7 cellular contexts compared by ENCODE assay signal in the genomic region with DNA sequence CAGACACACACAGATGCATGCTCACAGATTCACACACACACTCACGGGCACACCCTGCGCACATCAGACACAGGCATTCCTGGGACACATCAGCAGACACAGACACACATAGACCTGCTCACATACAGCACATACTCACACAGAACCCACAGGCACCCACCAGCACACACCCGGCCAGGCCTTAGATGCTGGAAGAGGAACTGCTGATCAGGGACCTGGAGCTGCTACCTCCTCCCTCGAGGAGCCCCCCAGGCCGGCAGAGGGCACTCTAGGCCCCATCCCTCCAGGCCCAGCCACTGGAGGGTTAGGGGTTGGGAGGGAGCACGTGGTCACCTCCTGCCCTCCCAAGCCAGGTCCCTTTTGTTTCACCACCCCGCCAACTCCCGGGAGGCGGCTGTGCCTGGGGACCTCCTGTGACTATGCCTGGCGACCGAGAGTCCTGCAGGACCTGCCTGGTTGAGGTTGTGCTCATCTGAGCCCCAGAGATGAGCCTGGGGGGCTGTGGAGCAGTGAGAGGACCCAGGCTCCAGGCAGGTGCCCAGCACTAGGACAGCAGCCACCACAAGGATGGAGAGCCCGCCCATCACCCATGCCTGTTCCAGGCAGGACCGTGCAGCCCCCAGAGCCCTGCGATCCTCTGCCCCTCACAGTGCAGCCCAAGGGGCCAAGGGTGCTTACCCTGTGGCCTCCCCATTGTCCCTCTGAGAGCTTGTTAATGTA. TPM values are rescaled to one million over a fixed set of nuclear protein-coding genes. Genes with fewer than 3 reads are reported as not detected.
DNase-seq lines count a peak whose midpoint lies in the region; ATAC-seq, FAIRE-seq and TF ChIP-seq lines count a peak whose summit lies in the region.

No MANE protein-coding gene starts in this region.

- TF ChIP-seq CTCF in esophagus squamous epithelium (IDR thresholded peaks at IDR 0.05) = peak in 5 of 6 experiments; percentile 27 to 57 (median 50)
- peak; percentile 56 for TF ChIP-seq CTCF in neural crest cell (conservative IDR thresholded peaks at IDR 0.05)
- peak in 4 of 6 experiments; percentile 8 to 59 (median 47) for TF ChIP-seq CTCF in thyroid gland (IDR thresholded peaks at IDR 0.05)

- TF ChIP-seq POLR2A in GM12892 (IDR thresholded peaks at IDR 0.05; ENCODE audit: low read depth, low read length) (no peak), esophagus squamous epithelium (IDR thresholded peaks at IDR 0.05) (no peak), thyroid gland (IDR thresholded peaks at IDR 0.05) (no peak)

- intact Hi-C loops in esophagus squamous epithelium (cut with DNase I) (no loop called here), thyroid gland (cut with DNase I) (no loop called here)

- WGBS in esophagus squamous epithelium, 2 donors = 76 to 100% methylated on average over 1 to 3 of the region's 14 CpGs
- 24 to 42% methylated on average over 10 to 14 of the region's 14 CpGs for WGBS in thyroid gland, 2 donors

- H3K36me3 ChIP-seq in esophagus squamous epithelium (no peaks in the 10 kb centered on the region), thyroid gland (no peaks in the 10 kb centered on the region)

- H3K27me3 ChIP-seq in esophagus squamous epithelium = no peaks in the 10 kb centered on the region
- no peaks in the 10 kb centered on the region for H3K27me3 ChIP-seq in thyroid gland

- H3K27ac ChIP-seq in esophagus squamous epithelium (no peak overlapping the region), thyroid gland (no peak overlapping the region)

- peak; percentile 96 for FAIRE-seq in GM12892 (lab: Jason Lieb, UNC)

- H3K9me3 ChIP-seq in esophagus squamous epithelium = no peaks in the 10 kb centered on the region
- no peaks in the 10 kb centered on the region for H3K9me3 ChIP-seq in thyroid gland

- no peak overlapping the region for H3K4me3 Mint-ChIP-seq in activated CD8-positive, alpha-beta memory T cell treated with anti-CD3 and anti-CD28 coated beads, Interleukin-2, amount 10 ng/mL, durations not matched to agents 7 days and 5 days
- H3K4me3 Mint-ChIP-seq in neural crest cell = peak overlapping the region; percentile 50

- peak; percentile 83 for DNase-seq in GM12892 (ENCODE audit: insufficient read length)
- peak; percentile 87 to 93 for DNase-seq in NOMO-1 (lab: John Stamatoyannopoulos, UW; ENCODE audit: unreplicated experiment in 2 of 2)
- DNase-seq in activated CD8-positive, alpha-beta memory T cell treated with anti-CD3 and anti-CD28 coated beads, Interleukin-2, amount 10 ng/mL, durations not matched to agents 7 days and 5 days = peak; percentile 71
- no peak for DNase-seq in esophagus squamous epithelium (lab: John Stamatoyannopoulos, UW)
- peak; percentile 76 for DNase-seq in neural crest cell (ENCODE audit: low read depth, low spot score)
- peak; percentile 66 to 67 for DNase-seq in thyroid gland

- H3K4me3 ChIP-seq in esophagus squamous epithelium (no peak overlapping the region), thyroid gland (replicated peaks in 1 of 3) (no peak overlapping the region)

- ATAC-seq in HG02870 (IDR thresholded peaks at IDR 0.05; ENCODE audit: unreplicated experiment) = peak; percentile 72
- ATAC-seq in activated CD8-positive, alpha-beta memory T cell treated with anti-CD3 and anti-CD28 coated beads, Interleukin-2, amount 10 ng/mL, durations not matched to agents 7 days and 5 days = peak; percentile 83

- peaks cover 4% of the 10 kb centered on the region for H3K27me3 Mint-ChIP-seq in activated CD8-positive, alpha-beta memory T cell treated with anti-CD3 and anti-CD28 coated beads, Interleukin-2, amount 10 ng/mL, durations not matched to agents 7 days and 5 days
- no peaks in the 10 kb centered on the region for H3K27me3 Mint-ChIP-seq in neural crest cell (ENCODE audit: low read depth)

- H3K4me1 ChIP-seq in esophagus squamous epithelium = peaks cover 0 to 13% (median 0%) of the 10 kb centered on the region in 3 donors
- H3K4me1 ChIP-seq in thyroid gland = peaks cover 0 to 7% of the 10 kb centered on the region in 2 donors

- H3K36me3 Mint-ChIP-seq in activated CD8-positive, alpha-beta memory T cell treated with anti-CD3 and anti-CD28 coated beads, Interleukin-2, amount 10 ng/mL, durations not matched to agents 7 days and 5 days = no peaks in the 10 kb centered on the region
- no peaks in the 10 kb centered on the region for H3K36me3 Mint-ChIP-seq in neural crest cell (ENCODE audit: low read depth)

- H3K27ac Mint-ChIP-seq in activated CD8-positive, alpha-beta memory T cell treated with anti-CD3 and anti-CD28 coated beads, Interleukin-2, amount 10 ng/mL, durations not matched to agents 7 days and 5 days = no peak overlapping the region
- peak overlapping the region; percentile 70 for H3K27ac Mint-ChIP-seq in neural crest cell (ENCODE audit: unreplicated experiment)

- no peaks in the 10 kb centered on the region for H3K9me3 Mint-ChIP-seq in activated CD8-positive, alpha-beta memory T cell treated with anti-CD3 and anti-CD28 coated beads, Interleukin-2, amount 10 ng/mL, durations not matched to agents 7 days and 5 days (ENCODE audit: low read depth)
- H3K9me3 Mint-ChIP-seq in neural crest cell = no peaks in the 10 kb centered on the region

- peaks cover 3% of the 10 kb centered on the region for H3K4me1 Mint-ChIP-seq in activated CD8-positive, alpha-beta memory T cell treated with anti-CD3 and anti-CD28 coated beads, Interleukin-2, amount 10 ng/mL, durations not matched to agents 7 days and 5 days
- peaks cover 32% of the 10 kb centered on the region for H3K4me1 Mint-ChIP-seq in neural crest cell

- CTCF ChIA-PET in activated CD8-positive, alpha-beta memory T cell treated with anti-CD3 and anti-CD28 coated beads, Interleukin-2, amount 10 ng/mL, durations not matched to agents 7 days and 5 days (lab: Charles Lee) = interaction anchor here (0.7 to 23.5 kb wide), 13 partner anchors 13 to 88 kb away, joined by 3 to 680 read pairs (median 5); no protein-coding TSS in a partner anchor

RNA-seq across cellular contexts. Expression of a gene that starts 21.0 kb away (rescaled TPM):
- polyA plus RNA-seq in GM12892 (2012; ENCODE audit: missing spikeins) = 1,875 TPM
- 1,000 to 10,000 TPM; 1,489 to 1,775 TPM for total RNA-seq in activated CD8-positive, alpha-beta memory T cell treated with anti-CD3 and anti-CD28 coated beads, Interleukin-2, amount 10 ng/mL, durations not matched to agents 7 days and 5 days
- total RNA-seq in esophagus squamous epithelium (1,000 to 10,000 TPM in 2 of 4 donors, 100 to 1,000 TPM in 2; 670 to 1,121 (median 903) TPM), neural crest cell (1,415 and 1,529 TPM in 2 replicates), thyroid gland (1,000 to 10,000 TPM in 3 of 4 donors, 100 to 1,000 TPM in 1; 631 to 1,160 (median 1,099) TPM)
